In genomic region chr11:88508558-88508807, GRCh38 we compare ENCODE assay signal across 9 cellular contexts.
A peak's percentile ranks its signal among the peaks of the same experiment; 100 is the strongest.
DNase-seq lines count a peak whose midpoint lies in the region; ATAC-seq lines count a peak whose summit lies in the region.
"Had no signal": no experiment of that assay in that cellular context is flagged by ENCODE, and none has a peak within 500 bp of the region (broad histone marks: within the 10 kb centered on the region; RNA-seq: fewer than 3 reads in every experiment).

No MANE protein-coding gene starts in this region.

- DNase-seq in activated CD4-positive, alpha-beta T cell treated with anti-CD3 and anti-CD28 coated beads, Interleukin-2, amount 10 ng/mL, durations not matched to agents 24 days and 14 days, result no peak
- no peak for DNase-seq in activated CD4-positive, alpha-beta T cell treated with anti-CD3 and anti-CD28 coated beads for 48 hours
- DNase-seq in immature natural killer cell, result no peak
- DNase-seq in foreskin melanocyte, result no peak
- no peak for DNase-seq in NCI-H1930 (lab: John Stamatoyannopoulos, UW)
- DNase-seq in T1000 (lab: John Stamatoyannopoulos, UW), result no peak
- DNase-seq: activated CD4-positive, alpha-beta T cell treated with anti-CD3 and anti-CD28 coated beads, Interleukin-2, amount 50 U/mL, for 1 hour had no signal

- H3K4me3 Mint-ChIP-seq in activated CD4-positive, alpha-beta T cell treated with anti-CD3 and anti-CD28 coated beads, Interleukin-2, amount 10 ng/mL, durations not matched to agents 24 days and 14 days, result peak overlapping the region; percentile 76
- peak overlapping the region; percentile 72 for H3K4me3 Mint-ChIP-seq in activated T-helper 17 cell treated with anti-CD3 and anti-CD28 coated beads, Interleukin-2, amount 50 U/mL, for 72 hours
- peak overlapping the region; percentile 81 to 94 (median 85) for H3K4me3 Mint-ChIP-seq in immature natural killer cell
- H3K4me3 Mint-ChIP-seq in stimulated activated naive CD8-positive, alpha-beta T cell treated with anti-CD3 and anti-CD28 coated beads, Interleukin-15, Interleukin-2, amounts not matched to agents 100 ng/mL and 50 ng/mL, for 24 hours, result peak overlapping the region; percentile 79

- H3K27me3 Mint-ChIP-seq in activated CD4-positive, alpha-beta T cell treated with anti-CD3 and anti-CD28 coated beads, Interleukin-2, amount 10 ng/mL, durations not matched to agents 24 days and 14 days, result peaks cover 79% of the 10 kb centered on the region
- H3K27me3 Mint-ChIP-seq in activated T-helper 17 cell treated with anti-CD3 and anti-CD28 coated beads, Interleukin-2, amount 50 U/mL, for 72 hours, result peaks cover 41% of the 10 kb centered on the region
- H3K27me3 Mint-ChIP-seq in immature natural killer cell (ENCODE audit: low read depth in 3 of 3), result peaks cover 10 to 48% (median 17%) of the 10 kb centered on the region in 3 donors
- peaks cover 70% of the 10 kb centered on the region for H3K27me3 Mint-ChIP-seq in stimulated activated naive CD8-positive, alpha-beta T cell treated with anti-CD3 and anti-CD28 coated beads, Interleukin-15, Interleukin-2, amounts not matched to agents 100 ng/mL and 50 ng/mL, for 24 hours

- no peak for ATAC-seq in activated T-helper 17 cell treated with anti-CD3 and anti-CD28 coated beads, Interleukin-2, amount 50 U/mL, for 72 hours (replicated peaks)

- no peaks in the 10 kb centered on the region for H3K36me3 Mint-ChIP-seq in activated CD4-positive, alpha-beta T cell treated with anti-CD3 and anti-CD28 coated beads, Interleukin-2, amount 10 ng/mL, durations not matched to agents 24 days and 14 days (ENCODE audit: low read depth)
- no peaks in the 10 kb centered on the region for H3K36me3 Mint-ChIP-seq in activated T-helper 17 cell treated with anti-CD3 and anti-CD28 coated beads, Interleukin-2, amount 50 U/mL, for 72 hours (ENCODE audit: low read depth)
- H3K36me3 Mint-ChIP-seq in immature natural killer cell, result peaks cover 0 to 4% (median 4%) of the 10 kb centered on the region in 3 donors
- peaks cover 3% of the 10 kb centered on the region for H3K36me3 Mint-ChIP-seq in stimulated activated naive CD8-positive, alpha-beta T cell treated with anti-CD3 and anti-CD28 coated beads, Interleukin-15, Interleukin-2, amounts not matched to agents 100 ng/mL and 50 ng/mL, for 24 hours (ENCODE audit: low read depth)

- peak overlapping the region; percentile 46 for H3K27ac Mint-ChIP-seq in activated CD4-positive, alpha-beta T cell treated with anti-CD3 and anti-CD28 coated beads, Interleukin-2, amount 10 ng/mL, durations not matched to agents 24 days and 14 days
- no peak overlapping the region for H3K27ac Mint-ChIP-seq in activated T-helper 17 cell treated with anti-CD3 and anti-CD28 coated beads, Interleukin-2, amount 50 U/mL, for 72 hours
- no peak overlapping the region for H3K27ac Mint-ChIP-seq in immature natural killer cell
- H3K27ac Mint-ChIP-seq in stimulated activated naive CD8-positive, alpha-beta T cell treated with anti-CD3 and anti-CD28 coated beads, Interleukin-15, Interleukin-2, amounts not matched to agents 100 ng/mL and 50 ng/mL, for 24 hours, result no peak overlapping the region

- H3K9me3 Mint-ChIP-seq in activated CD4-positive, alpha-beta T cell treated with anti-CD3 and anti-CD28 coated beads, Interleukin-2, amount 10 ng/mL, durations not matched to agents 24 days and 14 days, result no peaks in the 10 kb centered on the region
- H3K9me3 Mint-ChIP-seq in activated T-helper 17 cell treated with anti-CD3 and anti-CD28 coated beads, Interleukin-2, amount 50 U/mL, for 72 hours, result no peaks in the 10 kb centered on the region
- no peaks in the 10 kb centered on the region for H3K9me3 Mint-ChIP-seq in immature natural killer cell
- H3K9me3 Mint-ChIP-seq in stimulated activated naive CD8-positive, alpha-beta T cell treated with anti-CD3 and anti-CD28 coated beads, Interleukin-15, Interleukin-2, amounts not matched to agents 100 ng/mL and 50 ng/mL, for 24 hours, result no peaks in the 10 kb centered on the region

- intact Hi-C loops in activated CD4-positive, alpha-beta T cell treated with anti-CD3 and anti-CD28 coated beads, Interleukin-2, amount 10 ng/mL, durations not matched to agents 24 days and 14 days (cut with micrococcal nuclease), result no loop called here

- H3K4me1 Mint-ChIP-seq in activated CD4-positive, alpha-beta T cell treated with anti-CD3 and anti-CD28 coated beads, Interleukin-2, amount 10 ng/mL, durations not matched to agents 24 days and 14 days, result peaks cover 6% of the 10 kb centered on the region
- peaks cover 4% of the 10 kb centered on the region for H3K4me1 Mint-ChIP-seq in activated T-helper 17 cell treated with anti-CD3 and anti-CD28 coated beads, Interleukin-2, amount 50 U/mL, for 72 hours
- H3K4me1 Mint-ChIP-seq in immature natural killer cell, result peaks cover 10 to 20% of the 10 kb centered on the region in 2 donors
- H3K4me1 Mint-ChIP-seq in stimulated activated naive CD8-positive, alpha-beta T cell treated with anti-CD3 and anti-CD28 coated beads, Interleukin-15, Interleukin-2, amounts not matched to agents 100 ng/mL and 50 ng/mL, for 24 hours (ENCODE audit: low read depth), result peaks cover 15% of the 10 kb centered on the region
